8 cellular contexts compared by ENCODE assay signal in genomic region chr18:43661570-43661969, GRCh38.
A peak's percentile ranks its signal among the peaks of the same experiment; 100 is the strongest.
DNase-seq lines count a peak whose midpoint lies in the region; TF ChIP-seq lines count a peak whose summit lies in the region.

No MANE protein-coding gene starts in this region.

- peaks cover 30% of the 10 kb centered on the region for H3F3A ChIP-seq in GM23248 (ENCODE audit: insufficient read depth)

- no peak overlapping the region for H3K9ac ChIP-seq in GM23248

- in situ Hi-C loops in GM23248 (cut with MboI): loop anchor here (25.0 kb wide), 2 partner anchors 1001 to 1701 kb away; no protein-coding TSS in a partner anchor

- H3K27me3 ChIP-seq in GM23248 (replicated peaks; ENCODE audit: insufficient read depth) (no peaks in the 10 kb centered on the region), spleen (replicated peaks in 1 of 7) (no peaks in the 10 kb centered on the region)

- H3K36me3 ChIP-seq in GM23248 (ENCODE audit: low read depth) (no peaks in the 10 kb centered on the region), spleen (no peaks in the 10 kb centered on the region)

- H3K4me1 ChIP-seq in GM23248 (ENCODE audit: insufficient read depth): peaks cover 42% of the 10 kb centered on the region
- no peaks in the 10 kb centered on the region for H3K4me1 ChIP-seq in spleen

- intact Hi-C loops in spleen (cut with DNase I; ENCODE audit: low total_unique reads): no loop called here

- no peaks in the 10 kb centered on the region for H3K9me3 ChIP-seq in GM23248 (ENCODE audit: low read depth)
- no peaks in the 10 kb centered on the region for H3K9me3 ChIP-seq in spleen

- no peak overlapping the region for H3K4me2 ChIP-seq in GM23248 (ENCODE audit: unreplicated experiment)

- TF ChIP-seq POLR2A in NB4 (IDR thresholded peaks at IDR 0.05; ENCODE audit: extremely low read depth, insufficient read length) (no peak), spleen (IDR thresholded peaks at IDR 0.05) (no peak)

- no peak overlapping the region for H3K4me3 ChIP-seq in GM23248
- H3K4me3 ChIP-seq in NB4 (ENCODE audit: low read depth, low read length): no peak overlapping the region
- no peak overlapping the region for H3K4me3 ChIP-seq in spleen

- DNase-seq in EL (peak; percentile 73), GM23248 (peak; percentile 71), NB4 (ENCODE audit: low read depth) (peak; percentile 56), amniotic stem cell (lab: John Stamatoyannopoulos, UW) (peak; percentile 27), lung microvascular endothelial cell (ENCODE audit: low read depth in 2 of 2) (peak; percentile 26 to 34), hippocampal formation (lab: John Stamatoyannopoulos, UW) (no peak), spleen (no peak)
- DNase-seq in stimulated activated naive CD4-positive, alpha-beta T cell treated with Interleukin-2 at 50 U/mL for 16 hours (lab: John Stamatoyannopoulos, UW): no peak

- H3K27ac ChIP-seq in GM23248 (peak overlapping the region; percentile 38), spleen (no peak overlapping the region)

- TF ChIP-seq CTCF in NB4 (IDR thresholded peaks at IDR 0.05; ENCODE audit: low read depth, low read length): peak; percentile 14
- peak in 1 of 11 experiments; percentile 10 for TF ChIP-seq CTCF in spleen (IDR thresholded peaks at IDR 0.05 in 8 of 11, conservative IDR thresholded peaks at IDR 0.05 in 3 of 11)

- no peaks in the 10 kb centered on the region for H4K20me1 ChIP-seq in GM23248 (ENCODE audit: insufficient read depth)

- 53 to 56% methylated on average over 2 of the region's 2 CpGs for WGBS in GM23248 (ENCODE audit: low coverage in 1 of 2, low lambda C conversion rate in 2 of 2, missing lambda C conversion rate in 2 of 2), 2 experiments
- 21 to 61% (median 32%) methylated on average over 2 of the region's 2 CpGs for WGBS in spleen, 5 donors

- H2AFZ ChIP-seq in GM23248: 0 out of 2 replicates have a peak overlapping the region, but pooled peaks have one; percentile 32

- no peaks in the 10 kb centered on the region for H3K9me2 ChIP-seq in GM23248 (ENCODE audit: insufficient read depth)

- H3K79me2 ChIP-seq in GM23248 (ENCODE audit: insufficient read depth): no peaks in the 10 kb centered on the region

Comparison
In these comparisons a context has a peak if more than half of its experiments do, and no peak if none do; other contexts are left out.
1. DNase-seq: peak in EL (single experiment), GM23248 (single experiment), NB4 (single experiment), amniotic stem cell (single experiment) and lung microvascular endothelial cell (2 of 2); none in hippocampal formation (0 of 2), stimulated activated naive CD4-positive, alpha-beta T cell treated with Interleukin-2 at 50 U/mL for 16 hours (single experiment) and spleen (single experiment).